ENCODE assay signal across 10 cellular contexts in the genomic region with DNA sequence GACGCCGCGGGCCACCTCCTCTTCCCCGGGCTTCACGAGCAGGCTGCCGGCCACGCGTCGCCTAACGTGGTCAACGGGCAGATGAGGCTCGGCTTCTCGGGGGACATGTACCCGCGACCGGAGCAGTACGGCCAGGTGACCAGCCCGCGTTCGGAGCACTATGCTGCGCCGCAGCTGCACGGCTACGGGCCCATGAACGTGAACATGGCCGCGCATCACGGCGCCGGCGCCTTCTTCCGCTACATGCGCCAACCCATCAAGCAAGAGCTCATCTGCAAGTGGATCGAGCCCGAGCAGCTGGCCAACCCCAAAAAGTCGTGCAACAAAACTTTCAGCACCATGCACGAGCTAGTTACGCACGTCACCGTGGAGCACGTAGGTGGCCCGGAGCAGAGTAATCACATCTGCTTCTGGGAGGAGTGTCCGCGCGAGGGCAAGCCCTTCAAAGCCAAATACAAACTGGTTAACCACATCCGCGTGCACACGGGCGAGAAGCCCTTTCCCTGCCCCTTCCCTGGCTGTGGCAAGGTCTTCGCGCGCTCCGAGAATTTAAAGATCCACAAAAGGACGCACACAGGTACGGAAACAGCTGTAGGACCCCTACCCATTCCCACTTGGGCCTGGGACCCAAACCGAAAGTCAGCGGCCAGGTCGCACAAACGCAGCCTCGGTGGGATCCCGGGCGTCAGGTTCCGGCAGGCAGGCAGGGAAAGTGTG. TPM values are rescaled to one million over a fixed set of nuclear protein-coding genes. Genes with fewer than 3 reads are reported as not detected.
DNase-seq lines count a peak whose midpoint lies in the region; ATAC-seq, FAIRE-seq and TF ChIP-seq lines count a peak whose summit lies in the region.
"Had no signal": no experiment of that assay in that cellular context is flagged by ENCODE, and none has a peak within 500 bp of the region (broad histone marks: within the 10 kb centered on the region; RNA-seq: fewer than 3 reads in every experiment).

No MANE protein-coding gene starts in this region.

- peaks cover 64% of the 10 kb centered on the region for H3K27me3 ChIP-seq in astrocyte (ENCODE audit: insufficient read depth, low read length)
- peaks cover 6 to 99% of the 10 kb centered on the region in 2 experiments for H3K27me3 ChIP-seq in mesenchymal stem cell (ENCODE audit: control insufficient read depth in 1 of 2, insufficient read depth in 1 of 2, low read length in 2 of 2)
- peaks cover 99% of the 10 kb centered on the region for H3K27me3 ChIP-seq in foreskin keratinocyte

- H4K91ac ChIP-seq in mesenchymal stem cell (ENCODE audit: low read length): no peak overlapping the region

- H2BK120ac ChIP-seq in mesenchymal stem cell (ENCODE audit: low read depth, low read length): no peak overlapping the region

- no peak overlapping the region for H2AK5ac ChIP-seq in mesenchymal stem cell (ENCODE audit: low read length, severe bottlenecking)

- H3K4me3 ChIP-seq in astrocyte (ENCODE audit: insufficient read depth, low read depth, low read length) (peak overlapping the region; percentile 82), mesenchymal stem cell (ENCODE audit: insufficient read depth in 1 of 2, low read depth in 1 of 2, low read length in 2 of 2) (peak overlapping the region; percentile 75 to 83)

- peaks cover 40% of the 10 kb centered on the region for H3K4me1 Mint-ChIP-seq in stimulated activated naive CD8-positive, alpha-beta T cell treated with anti-CD3 and anti-CD28 coated beads, Interleukin-15, Interleukin-2, amounts not matched to agents 100 ng/mL and 50 ng/mL, for 24 hours (ENCODE audit: low read depth)
- H3K4me1 Mint-ChIP-seq in astrocyte (ENCODE audit: low read depth, unreplicated experiment): peaks cover 4% of the 10 kb centered on the region

- H2BK5ac ChIP-seq in mesenchymal stem cell (ENCODE audit: low read depth, low read length, poor library complexity, severe bottlenecking): peak overlapping the region; percentile 63

- H3K36me3 ChIP-seq in astrocyte (ENCODE audit: insufficient read depth, low read length): peaks cover 4% of the 10 kb centered on the region
- peaks cover 0 to 19% of the 10 kb centered on the region in 2 experiments for H3K36me3 ChIP-seq in mesenchymal stem cell (ENCODE audit: control insufficient read depth in 1 of 2, insufficient read depth in 2 of 2, low read depth in 1 of 2, low read length in 2 of 2)

- H3K14ac ChIP-seq in mesenchymal stem cell (ENCODE audit: low read length in 2 of 2): no peak overlapping the region

- H3K9me3 ChIP-seq in astrocyte (ENCODE audit: insufficient read depth, low read depth, low read length) (no peaks in the 10 kb centered on the region), mesenchymal stem cell (ENCODE audit: control insufficient read depth, low read length) (peaks cover 2% of the 10 kb centered on the region)

- H2BK15ac ChIP-seq in mesenchymal stem cell (ENCODE audit: low read depth, poor library complexity, severe bottlenecking): no peak overlapping the region

- no peak for TF ChIP-seq CTCF in astrocyte (IDR thresholded peaks at IDR 0.05; ENCODE audit: insufficient read depth, low read depth, low read length)
- no peak for TF ChIP-seq CTCF in foreskin keratinocyte (conservative IDR thresholded peaks at IDR 0.05)

- H3K4me2 ChIP-seq in astrocyte (ENCODE audit: low read length) (peak overlapping the region; percentile 88), mesenchymal stem cell (ENCODE audit: low read length, poor library complexity, severe bottlenecking) (peak overlapping the region; percentile 65)

- H3K27ac Mint-ChIP-seq in stimulated activated naive CD8-positive, alpha-beta T cell treated with anti-CD3 and anti-CD28 coated beads, Interleukin-15, Interleukin-2, amounts not matched to agents 100 ng/mL and 50 ng/mL, for 24 hours: no peak overlapping the region
- H3K27ac Mint-ChIP-seq in astrocyte (ENCODE audit: unreplicated experiment): peak overlapping the region; percentile 85

- DNase-seq in stimulated activated naive CD8-positive, alpha-beta T cell treated with anti-CD3 and anti-CD28 coated beads, Interleukin-15, Interleukin-2, amounts not matched to agents 100 U/mL and 50 U/mL, for 24 hours: no peak
- peak; percentile 61 for DNase-seq in astrocyte (ENCODE audit: low read depth)
- no peak for DNase-seq in mesenchymal stem cell
- no peak for DNase-seq in hippocampal formation (lab: John Stamatoyannopoulos, UW)
- no peak for DNase-seq in stimulated activated CD4-positive, alpha-beta T cell treated with anti-CD3 and anti-CD28 coated beads, Interleukin-4, amount 100 ng/mL, for 4 hours
- no peak for DNase-seq in NCI-H2196 (lab: John Stamatoyannopoulos, UW; ENCODE audit: unreplicated experiment)
- no peak for DNase-seq in foreskin keratinocyte

- H2AFZ ChIP-seq in astrocyte (ENCODE audit: low read depth, low read length): peak overlapping the region; percentile 49
- H2AFZ ChIP-seq in mesenchymal stem cell (ENCODE audit: low read depth, low read length): no peak overlapping the region

- H3K4me3 Mint-ChIP-seq in stimulated activated naive CD8-positive, alpha-beta T cell treated with anti-CD3 and anti-CD28 coated beads, Interleukin-15, Interleukin-2, amounts not matched to agents 100 ng/mL and 50 ng/mL, for 24 hours: peak overlapping the region; percentile 61
- H3K4me3 Mint-ChIP-seq in astrocyte (ENCODE audit: unreplicated experiment): no peak overlapping the region

- no peak overlapping the region for H3K4ac ChIP-seq in mesenchymal stem cell (ENCODE audit: low read depth in 1 of 2, low read length in 2 of 2)

- H3K36me3 Mint-ChIP-seq in stimulated activated naive CD8-positive, alpha-beta T cell treated with anti-CD3 and anti-CD28 coated beads, Interleukin-15, Interleukin-2, amounts not matched to agents 100 ng/mL and 50 ng/mL, for 24 hours (ENCODE audit: low read depth): peaks cover 29% of the 10 kb centered on the region
- no peaks in the 10 kb centered on the region for H3K36me3 Mint-ChIP-seq in astrocyte (ENCODE audit: low read depth, unreplicated experiment)

- no peak overlapping the region for H4K8ac ChIP-seq in mesenchymal stem cell (ENCODE audit: low read length)

- no peaks in the 10 kb centered on the region for H3K79me1 ChIP-seq in mesenchymal stem cell (replicated peaks; ENCODE audit: low read length, poor library complexity, severe bottlenecking)

- no peak overlapping the region for H3K18ac ChIP-seq in mesenchymal stem cell (ENCODE audit: low read depth in 1 of 2, low read length in 2 of 2)

- H4K20me1 ChIP-seq in astrocyte (ENCODE audit: insufficient read depth, low read length): peaks cover 13% of the 10 kb centered on the region

- peaks cover 19% of the 10 kb centered on the region for H3K9me3 Mint-ChIP-seq in stimulated activated naive CD8-positive, alpha-beta T cell treated with anti-CD3 and anti-CD28 coated beads, Interleukin-15, Interleukin-2, amounts not matched to agents 100 ng/mL and 50 ng/mL, for 24 hours
- peaks cover 31% of the 10 kb centered on the region for H3K9me3 Mint-ChIP-seq in astrocyte (ENCODE audit: unreplicated experiment)

- H3K9ac ChIP-seq in astrocyte (ENCODE audit: low read length): peak overlapping the region; percentile 93
- H3K9ac ChIP-seq in mesenchymal stem cell (ENCODE audit: low read length): peak overlapping the region; percentile 57

- FAIRE-seq in astrocyte (lab: Jason Lieb, UNC): no peak
- FAIRE-seq: GM18507 had no signal

- no peak for ATAC-seq in stimulated activated naive CD8-positive, alpha-beta T cell treated with anti-CD3 and anti-CD28 coated beads, Interleukin-15, Interleukin-2, amounts not matched to agents 100 U/mL and 50 U/mL, for 24 hours
- ATAC-seq in foreskin keratinocyte: no peak

- peaks cover 84% of the 10 kb centered on the region for H3K27me3 Mint-ChIP-seq in stimulated activated naive CD8-positive, alpha-beta T cell treated with anti-CD3 and anti-CD28 coated beads, Interleukin-15, Interleukin-2, amounts not matched to agents 100 ng/mL and 50 ng/mL, for 24 hours
- H3K27me3 Mint-ChIP-seq in astrocyte (ENCODE audit: low read depth, unreplicated experiment): peaks cover 85% of the 10 kb centered on the region

- H3K27ac ChIP-seq in astrocyte (ENCODE audit: low read depth, low read length) (peak overlapping the region; percentile 84), mesenchymal stem cell (ENCODE audit: low read length, poor library complexity, severe bottlenecking) (peak overlapping the region; percentile 50), foreskin keratinocyte (no peak overlapping the region)

- WGBS in mesenchymal stem cell: 2% methylated on average over 63 of the region's 63 CpGs

- H3K4me1 ChIP-seq in astrocyte (ENCODE audit: insufficient read depth, low read length): peaks cover 19% of the 10 kb centered on the region
- H3K4me1 ChIP-seq in mesenchymal stem cell (ENCODE audit: control insufficient read depth, insufficient read depth, low read depth, low read length): peaks cover 10% of the 10 kb centered on the region
- H3K4me1 ChIP-seq in foreskin keratinocyte: no peaks in the 10 kb centered on the region

- H2BK12ac ChIP-seq in mesenchymal stem cell (ENCODE audit: low read length in 2 of 2): no peak overlapping the region

- peaks cover 88% of the 10 kb centered on the region for H3K79me2 ChIP-seq in astrocyte (ENCODE audit: insufficient read depth, low read length)

- H3K23ac ChIP-seq in mesenchymal stem cell (ENCODE audit: low read length in 2 of 2): peak overlapping the region; percentile 8 to 90

RNA-seq across cellular contexts. Expression of a gene that starts 1.5 kb away (rescaled TPM):
- total RNA-seq in astrocyte (0.19 and 0.30 TPM in 2 replicates), foreskin keratinocyte (not detected in 2 replicates)
- polyA plus RNA-seq in mesenchymal stem cell (2013, experiment 1 of 2): 0.17 TPM
- 0.14 TPM for polyA plus RNA-seq in mesenchymal stem cell (2013, experiment 2 of 2)
- polyA plus RNA-seq in foreskin keratinocyte: not detected in 2 replicates

RNA-seq across cellular contexts. Expression of a gene that starts 4.3 kb away (rescaled TPM):
- total RNA-seq in astrocyte (not detected in 2 replicates), foreskin keratinocyte (not detected in 2 replicates)
- not detected for polyA plus RNA-seq in mesenchymal stem cell (2013, experiment 1 of 2)
- not detected for polyA plus RNA-seq in mesenchymal stem cell (2013, experiment 2 of 2)
- polyA plus RNA-seq in foreskin keratinocyte: not detected in 2 replicates
- total RNA-seq: glomerular endothelial cell had no signal
